Comparison of ENCODE assay signal across 12 cellular contexts in the genomic region with DNA sequence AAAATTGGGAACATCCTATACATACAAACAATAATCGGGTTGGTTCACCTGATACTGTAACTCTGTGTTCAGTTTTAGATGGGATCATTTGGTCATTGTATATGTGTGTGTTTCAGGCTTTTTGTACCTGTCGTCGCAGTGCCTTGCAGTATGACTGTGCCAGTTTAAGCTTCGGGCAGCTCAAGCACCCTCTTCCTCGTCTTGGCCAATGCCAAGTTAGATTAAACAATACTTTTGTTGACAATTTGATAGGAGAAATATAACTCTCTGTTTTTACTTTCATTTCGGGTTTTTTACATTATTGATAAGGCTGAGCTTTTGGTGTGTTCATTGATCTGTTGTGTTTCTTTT. TPM values are rescaled to one million over a fixed set of nuclear protein-coding genes. Genes with fewer than 3 reads are reported as not detected.
A peak's percentile ranks its signal among the peaks of the same experiment; 100 is the strongest.
DNase-seq lines count a peak whose midpoint lies in the region; ATAC-seq and TF ChIP-seq lines count a peak whose summit lies in the region.
"Had no signal": no experiment of that assay in that cellular context is flagged by ENCODE, and none has a peak within 500 bp of the region (broad histone marks: within the 10 kb centered on the region; RNA-seq: fewer than 3 reads in every experiment).

No MANE protein-coding gene starts in this region.

- peaks cover 49% of the 10 kb centered on the region for H3K4me1 Mint-ChIP-seq in activated CD4-positive, alpha-beta T cell treated with anti-CD3 and anti-CD28 coated beads, Interleukin-2, amount 10 ng/mL, durations not matched to agents 24 days and 14 days
- peaks cover 48% of the 10 kb centered on the region for H3K4me1 Mint-ChIP-seq in activated naive CD8-positive, alpha-beta T cell treated with anti-CD3 and anti-CD28 coated beads, Interleukin-2, amount 10 ng/mL, durations not matched to agents 7 days and 5 days

- peak overlapping the region in 1 of 2 donors; percentile 19 for H3K27ac ChIP-seq in liver (ENCODE audit: low read depth in 1 of 2, low read length in 2 of 2)
- peak overlapping the region; percentile 44 to 78 for H3K27ac ChIP-seq in thoracic aorta

- in situ Hi-C loops in HAP-1 (cut with MboI; ENCODE audit: low sequenced_read_pairs) = loop anchor here (5.0 kb wide), 1 partner anchor 170 kb away; no protein-coding TSS in a partner anchor

- no peaks in the 10 kb centered on the region for H3K9me3 Mint-ChIP-seq in activated CD4-positive, alpha-beta T cell treated with anti-CD3 and anti-CD28 coated beads, Interleukin-2, amount 10 ng/mL, durations not matched to agents 24 days and 14 days
- H3K9me3 Mint-ChIP-seq in activated naive CD8-positive, alpha-beta T cell treated with anti-CD3 and anti-CD28 coated beads, Interleukin-2, amount 10 ng/mL, durations not matched to agents 7 days and 5 days = no peaks in the 10 kb centered on the region

- POLR2A ChIA-PET in activated naive CD8-positive, alpha-beta T cell treated with anti-CD3 and anti-CD28 coated beads, Interleukin-2, amount 10 ng/mL, durations not matched to agents 7 days and 5 days (lab: Charles Lee) = interaction anchor here (0.8 to 5.9 kb wide), 4 partner anchors 9 to 57 kb away, joined by 3 to 97 read pairs (median 14); partner anchors contain the start of gene LCMT1

- WGBS in liver = 21% methylated on average over 6 of the region's 6 CpGs

- H3K9ac ChIP-seq in liver (ENCODE audit: low read depth in 1 of 2, low read length in 2 of 2) = peak overlapping the region; percentile 7 to 13

- intact Hi-C loops in activated CD4-positive, alpha-beta T cell treated with anti-CD3 and anti-CD28 coated beads, Interleukin-2, amount 10 ng/mL, durations not matched to agents 24 days and 14 days (cut with micrococcal nuclease) = no loop called here

- H3K9me3 ChIP-seq in liver (ENCODE audit: control insufficient read depth in 4 of 4, low read length in 3 of 4) (no peaks in the 10 kb centered on the region), thoracic aorta (no peaks in the 10 kb centered on the region), HAP-1 (no peaks in the 10 kb centered on the region)
- H3K9me3 ChIP-seq: testis had no signal

- H3K27me3 Mint-ChIP-seq in activated CD4-positive, alpha-beta T cell treated with anti-CD3 and anti-CD28 coated beads, Interleukin-2, amount 10 ng/mL, durations not matched to agents 24 days and 14 days = no peaks in the 10 kb centered on the region
- H3K27me3 Mint-ChIP-seq in activated naive CD8-positive, alpha-beta T cell treated with anti-CD3 and anti-CD28 coated beads, Interleukin-2, amount 10 ng/mL, durations not matched to agents 7 days and 5 days = no peaks in the 10 kb centered on the region

- TF ChIP-seq CTCF in liver (IDR thresholded peaks at IDR 0.05; ENCODE audit: low read depth, low read length, missing input control) (no peak), thoracic aorta (IDR thresholded peaks at IDR 0.05) (no peak)

- H3K4me1 ChIP-seq in liver (ENCODE audit: control insufficient read depth in 4 of 4, insufficient read depth in 4 of 4, low read length in 3 of 4) (peaks cover 0 to 6% (median 0%) of the 10 kb centered on the region in 4 donors), thoracic aorta (ENCODE audit: control insufficient read depth in 1 of 2, low read depth in 2 of 2) (peaks cover 7 to 21% of the 10 kb centered on the region in 2 donors), HAP-1 (peaks cover 17% of the 10 kb centered on the region)

- H3K4me3 Mint-ChIP-seq in activated CD4-positive, alpha-beta T cell treated with anti-CD3 and anti-CD28 coated beads, Interleukin-2, amount 10 ng/mL, durations not matched to agents 24 days and 14 days = peak overlapping the region; percentile 57
- H3K4me3 Mint-ChIP-seq in activated naive CD8-positive, alpha-beta T cell treated with anti-CD3 and anti-CD28 coated beads, Interleukin-2, amount 10 ng/mL, durations not matched to agents 7 days and 5 days = peak overlapping the region; percentile 67

- H3K36me3 Mint-ChIP-seq in activated CD4-positive, alpha-beta T cell treated with anti-CD3 and anti-CD28 coated beads, Interleukin-2, amount 10 ng/mL, durations not matched to agents 24 days and 14 days (ENCODE audit: low read depth) = no peaks in the 10 kb centered on the region
- no peaks in the 10 kb centered on the region for H3K36me3 Mint-ChIP-seq in activated naive CD8-positive, alpha-beta T cell treated with anti-CD3 and anti-CD28 coated beads, Interleukin-2, amount 10 ng/mL, durations not matched to agents 7 days and 5 days

- no peaks in the 10 kb centered on the region for H3K36me3 ChIP-seq in liver (ENCODE audit: control insufficient read depth in 4 of 4, insufficient read depth in 3 of 4, low read depth in 1 of 4, low read length in 3 of 4)
- H3K36me3 ChIP-seq in thoracic aorta = no peaks in the 10 kb centered on the region
- H3K36me3 ChIP-seq in HAP-1 (replicated peaks) = no peaks in the 10 kb centered on the region

- H3K27me3 ChIP-seq in liver (ENCODE audit: control insufficient read depth in 4 of 4, insufficient read depth in 4 of 4, low read length in 3 of 4) = no peaks in the 10 kb centered on the region
- H3K27me3 ChIP-seq in thoracic aorta (replicated peaks; ENCODE audit: insufficient read depth) = no peaks in the 10 kb centered on the region
- no peaks in the 10 kb centered on the region for H3K27me3 ChIP-seq in HAP-1 (ENCODE audit: low read depth)
- H3K27me3 ChIP-seq: testis had no signal

- peak overlapping the region; percentile 4 to 61 (median 52) for H3K4me3 ChIP-seq in liver (ENCODE audit: low read depth in 1 of 3, low read length in 3 of 3)
- peak overlapping the region; percentile 52 for H3K4me3 ChIP-seq in thoracic aorta
- H3K4me3 ChIP-seq in HAP-1 = no peak overlapping the region
- H3K4me3 ChIP-seq: smooth muscle cell, testis had no signal

- DNase-seq in activated CD4-positive, alpha-beta T cell treated with anti-CD3 and anti-CD28 coated beads, Interleukin-2, amount 10 ng/mL, durations not matched to agents 24 days and 14 days = no peak
- DNase-seq in activated CD4-positive, alpha-beta T cell treated with anti-CD3 and anti-CD28 coated beads for 4 hours = no peak
- no peak for DNase-seq in activated naive CD8-positive, alpha-beta T cell treated with anti-CD3 and anti-CD28 coated beads, Interleukin-2, amount 10 ng/mL, durations not matched to agents 7 days and 5 days
- no peak for DNase-seq in thoracic aorta (ENCODE audit: low spot score)
- DNase-seq in CD1c-positive myeloid dendritic cell (ENCODE audit: extremely low spot score) = no peak
- no peak for DNase-seq in HAP-1 (ENCODE audit: low spot score in 2 of 2)
- DNase-seq: cerebellar nuclear complex, NCI-H446 had no signal

- TF ChIP-seq RAD21 in liver (IDR thresholded peaks at IDR 0.05) = no peak

- ATAC-seq in activated naive CD8-positive, alpha-beta T cell treated with anti-CD3 and anti-CD28 coated beads, Interleukin-2, amount 10 ng/mL, durations not matched to agents 7 days and 5 days (ENCODE audit: low read depth) = no peak
- ATAC-seq in thoracic aorta (ENCODE audit: insufficient number of reproducible peaks, low FRiP score, low read depth) (no peak), HG02973 (IDR thresholded peaks at IDR 0.05; ENCODE audit: unreplicated experiment) (no peak)

- H3K27ac Mint-ChIP-seq in activated CD4-positive, alpha-beta T cell treated with anti-CD3 and anti-CD28 coated beads, Interleukin-2, amount 10 ng/mL, durations not matched to agents 24 days and 14 days = peak overlapping the region; percentile 74
- peak overlapping the region; percentile 73 for H3K27ac Mint-ChIP-seq in activated naive CD8-positive, alpha-beta T cell treated with anti-CD3 and anti-CD28 coated beads, Interleukin-2, amount 10 ng/mL, durations not matched to agents 7 days and 5 days

TF ChIP-seq in liver, 16 proteins besides CTCF, POLR2A, EP300 and RAD21 (continues in another document):
- TF ChIP-seq FOXA2 (IDR thresholded peaks at IDR 0.05) = no peak
- TF ChIP-seq GABPA (IDR thresholded peaks at IDR 0.05 in 1 of 2, conservative IDR thresholded peaks at IDR 0.05 in 1 of 2) = no peak
- TF ChIP-seq, protein P1, sequence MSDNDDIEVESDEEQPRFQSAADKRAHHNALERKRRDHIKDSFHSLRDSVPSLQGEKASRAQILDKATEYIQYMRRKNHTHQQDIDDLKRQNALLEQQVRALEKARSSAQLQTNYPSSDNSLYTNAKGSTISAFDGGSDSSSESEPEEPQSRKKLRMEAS (IDR thresholded peaks at IDR 0.05) = no peak
- TF ChIP-seq RXRA (IDR thresholded peaks at IDR 0.05) = no peak
- no peak for TF ChIP-seq HNF4G (IDR thresholded peaks at IDR 0.05)
- TF ChIP-seq EGR1 (IDR thresholded peaks at IDR 0.05; ENCODE audit: low read depth in 2 of 2) = no peak
- no peak for TF ChIP-seq NR2F2 (IDR thresholded peaks at IDR 0.05)
- TF ChIP-seq JUND (IDR thresholded peaks at IDR 0.05) = no peak
- no peak for TF ChIP-seq ATF3 (IDR thresholded peaks at IDR 0.05)
- TF ChIP-seq YY1 (IDR thresholded peaks at IDR 0.05) = no peak
- TF ChIP-seq TAF1 (conservative IDR thresholded peaks at IDR 0.05) = no peak
- TF ChIP-seq SP1 (IDR thresholded peaks at IDR 0.05) = no peak
- no peak for TF ChIP-seq HNF4A (conservative IDR thresholded peaks at IDR 0.05)
- TF ChIP-seq FOXA1 (IDR thresholded peaks at IDR 0.05) = no peak

RNA-seq across cellular contexts. Expression of gene ARHGAP17, which starts 37.0 kb away (rescaled TPM):
- total RNA-seq in activated CD4-positive, alpha-beta T cell treated with anti-CD3 and anti-CD28 coated beads, Interleukin-2, amount 10 ng/mL, durations not matched to agents 24 days and 14 days = 74.0 and 74.9 TPM in 2 replicates
- total RNA-seq in activated naive CD8-positive, alpha-beta T cell treated with anti-CD3 and anti-CD28 coated beads, Interleukin-2, amount 10 ng/mL, durations not matched to agents 7 days and 5 days = 10 to 100 TPM; 72.9 to 85.4 TPM
- 10 to 100 TPM; 21.0 to 21.9 TPM for total RNA-seq in liver
- 10 to 100 TPM in 1 of 2 donors, 1 to 10 TPM in 1; 9.7 to 11.3 TPM for polyA plus RNA-seq in liver
- 10 to 100 TPM; 39.0 to 83.2 TPM for total RNA-seq in thoracic aorta

RNA-seq across cellular contexts. Expression of gene LCMT1, which starts 59.4 kb away (rescaled TPM):
- 32.8 and 38.7 TPM in 2 replicates for total RNA-seq in activated CD4-positive, alpha-beta T cell treated with anti-CD3 and anti-CD28 coated beads, Interleukin-2, amount 10 ng/mL, durations not matched to agents 24 days and 14 days
- total RNA-seq in activated naive CD8-positive, alpha-beta T cell treated with anti-CD3 and anti-CD28 coated beads, Interleukin-2, amount 10 ng/mL, durations not matched to agents 7 days and 5 days = 10 to 100 TPM; 37.7 to 42.8 TPM
- total RNA-seq in liver (1 to 10 TPM; 4.8 to 8.2 TPM), thoracic aorta (10 to 100 TPM; 31.0 to 42.5 TPM)
- polyA plus RNA-seq in liver = 1 to 10 TPM; 5.8 to 7.4 TPM
